In genomic region chr7:106542550-106543220, GRCh38 we compare ENCODE assay signal across 1 cellular context.
TF ChIP-seq lines count a peak whose summit lies in the region.

No MANE protein-coding gene starts in this region.

TF ChIP-seq in GM23338, 12 proteins besides CTCF, POLR2A, EP300 and RAD21 (continued from another document):
- TF ChIP-seq ZNF462 (CRISPR knock-in tag; IDR thresholded peaks at IDR 0.05) = no peak
- no peak for TF ChIP-seq EZH2phosphoT487 (IDR thresholded peaks at IDR 0.05; ENCODE audit: unreplicated experiment)
- no peak for TF ChIP-seq JUNB (IDR thresholded peaks at IDR 0.05; ENCODE audit: unreplicated experiment)
